ENCODE assay signal across 14 cellular contexts in the genomic region with DNA sequence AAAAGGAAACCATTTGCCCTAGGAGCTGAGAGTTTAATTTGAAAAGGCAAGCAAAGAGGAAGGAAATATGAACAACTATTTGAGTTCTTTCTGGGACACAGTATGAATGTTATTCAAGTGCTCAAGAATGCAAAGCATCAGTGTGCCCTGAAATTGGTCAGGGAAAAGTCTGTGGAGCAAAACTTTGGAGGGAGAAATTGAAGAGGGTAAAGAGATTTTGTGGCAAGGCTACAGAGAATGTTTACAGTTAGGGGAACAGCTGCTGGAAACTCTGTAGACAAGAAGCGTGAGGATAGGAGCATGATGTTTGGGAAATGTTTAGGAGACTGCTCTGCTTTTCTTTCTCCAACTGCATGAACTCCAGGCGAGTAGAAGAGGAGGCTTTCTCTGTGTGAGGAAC.
A peak's percentile ranks its signal among the peaks of the same experiment; 100 is the strongest.
DNase-seq lines count a peak whose midpoint lies in the region; ATAC-seq, FAIRE-seq and TF ChIP-seq lines count a peak whose summit lies in the region.
"Had no signal": no experiment of that assay in that cellular context is flagged by ENCODE, and none has a peak within 500 bp of the region (broad histone marks: within the 10 kb centered on the region; RNA-seq: fewer than 3 reads in every experiment).

No MANE protein-coding gene starts in this region.

- no peaks in the 10 kb centered on the region for H3K36me3 ChIP-seq in Loucy (ENCODE audit: insufficient read depth, low read length)
- H3K36me3 ChIP-seq in small intestine (ENCODE audit: control insufficient read depth in 2 of 2, insufficient read depth in 2 of 2, low read length in 2 of 2): no peaks in the 10 kb centered on the region
- H3K36me3 ChIP-seq: brain microvascular endothelial cell had no signal

- peak overlapping the region; percentile 71 for H3K4me3 Mint-ChIP-seq in activated T-cell treated with anti-CD3 and anti-CD28 coated beads, Interleukin-2, amount 50 U/mL, for 4 hours

- H3K4me1 ChIP-seq in Loucy (ENCODE audit: insufficient read depth, low read length, poor library complexity, severe bottlenecking): peaks cover 14% of the 10 kb centered on the region
- no peaks in the 10 kb centered on the region for H3K4me1 ChIP-seq in small intestine (ENCODE audit: control insufficient read depth in 2 of 2, insufficient read depth in 1 of 2, low read depth in 1 of 2, low read length in 1 of 2)

- WGBS in small intestine, 3 donors: 46 to 78% (median 72%) methylated on average over 2 of the region's 2 CpGs

- peaks cover 82% of the 10 kb centered on the region for H3K4me1 Mint-ChIP-seq in activated T-cell treated with anti-CD3 and anti-CD28 coated beads, Interleukin-2, amount 50 U/mL, for 4 hours (ENCODE audit: low read depth)

- no peaks in the 10 kb centered on the region for H3K9me3 Mint-ChIP-seq in activated T-cell treated with anti-CD3 and anti-CD28 coated beads, Interleukin-2, amount 50 U/mL, for 4 hours

- TF ChIP-seq CTCF in Loucy (conservative IDR thresholded peaks at IDR 0.05; ENCODE audit: low read length): no peak

- H3K79me2 ChIP-seq in Loucy (ENCODE audit: insufficient read depth, low read length): no peaks in the 10 kb centered on the region

- H3K27me3 ChIP-seq in Loucy (ENCODE audit: insufficient read depth, low read length, poor library complexity, severe bottlenecking) (no peaks in the 10 kb centered on the region), small intestine (ENCODE audit: control insufficient read depth in 2 of 2, insufficient read depth in 2 of 2, low read length in 2 of 2) (no peaks in the 10 kb centered on the region)
- H3K27me3 ChIP-seq: brain microvascular endothelial cell had no signal

- H3K9me2 ChIP-seq in Loucy (replicated peaks; ENCODE audit: low read depth, low read length): no peaks in the 10 kb centered on the region

- H4K20me1 ChIP-seq in Loucy (ENCODE audit: insufficient read depth, low read length, poor library complexity, severe bottlenecking): no peaks in the 10 kb centered on the region

- no peak overlapping the region for H3K9ac ChIP-seq in Loucy (ENCODE audit: low read depth, low read length, poor library complexity, severe bottlenecking)

- H2AFZ ChIP-seq in Loucy (ENCODE audit: low read length): peak overlapping the region; percentile 64

- FAIRE-seq in small intestine (lab: Jason Lieb, UNC): no peak

- H3K4me3 ChIP-seq in Loucy (ENCODE audit: low read length, poor library complexity, severe bottlenecking) (no peak overlapping the region), small intestine (ENCODE audit: low read depth in 1 of 2, low read length in 2 of 2) (no peak overlapping the region)

- no peak for DNase-seq in activated T-cell treated with anti-CD3 and anti-CD28 coated beads, Interleukin-2, amount 50 U/mL, for 4 hours
- DNase-seq in activated T-cell treated with anti-CD3 and anti-CD28 coated beads, Interleukin-2, amount 50 U/mL, for 48 hours: no peak
- DNase-seq in dermis blood vessel endothelial cell (peak; percentile 33), small intestine (no peak), NCI-H2227 (lab: John Stamatoyannopoulos, UW; ENCODE audit: unreplicated experiment) (no peak), NCI-H774 (lab: John Stamatoyannopoulos, UW) (no peak)
- DNase-seq: brain microvascular endothelial cell, EL, HCEC 1CT, NCI-H1105, NCI-H510A had no signal

- H3K9me3 ChIP-seq in Loucy (ENCODE audit: insufficient read depth, low read depth, low read length) (no peaks in the 10 kb centered on the region), small intestine (ENCODE audit: control insufficient read depth, low read depth) (no peaks in the 10 kb centered on the region)

- ATAC-seq in activated T-cell treated with anti-CD3 and anti-CD28 coated beads, Interleukin-2, amount 50 U/mL, for 4 hours: no peak
- ATAC-seq in GM19463 (IDR thresholded peaks at IDR 0.05; ENCODE audit: unreplicated experiment): no peak
- ATAC-seq: Panc1 had no signal

- no peaks in the 10 kb centered on the region for H3K27me3 Mint-ChIP-seq in activated T-cell treated with anti-CD3 and anti-CD28 coated beads, Interleukin-2, amount 50 U/mL, for 4 hours (ENCODE audit: low read depth)

- H3K4me2 ChIP-seq in Loucy (ENCODE audit: low read depth, low read length, poor library complexity, severe bottlenecking): peak overlapping the region; percentile 18

- no peaks in the 10 kb centered on the region for H3K36me3 Mint-ChIP-seq in activated T-cell treated with anti-CD3 and anti-CD28 coated beads, Interleukin-2, amount 50 U/mL, for 4 hours (ENCODE audit: insufficient read depth)

- H3F3A ChIP-seq in Loucy (ENCODE audit: low read depth): no peaks in the 10 kb centered on the region

- H3K27ac ChIP-seq in small intestine (ENCODE audit: low read depth in 1 of 2, low read length in 1 of 2): peak overlapping the region; percentile 1 to 11
- H3K27ac ChIP-seq: brain microvascular endothelial cell had no signal
